ENCODE assay signal across 8 cellular contexts in genomic region chr9:121790841-121791240, GRCh38.
"Had no signal": no experiment of that assay in that cellular context is flagged by ENCODE, and none has a peak within 500 bp of the region (broad histone marks: within the 10 kb centered on the region; RNA-seq: fewer than 3 reads in every experiment).

No MANE protein-coding gene starts in this region.

- H3K27ac ChIP-seq: HL-60, KMS-11 had no signal

- H3K9ac ChIP-seq: KMS-11 had no signal

- DNase-seq: IMR-90, Karpas-422, KBM-7, KG1 had no signal

- H3K4me2 ChIP-seq: KMS-11 had no signal

- ATAC-seq: HepG2 had no signal

- FAIRE-seq: HepG2, HTR-8/SVneo had no signal
